ENCODE assay signal across 8 cellular contexts in genomic region chr19:45444318-45445041, GRCh38. TPM values are rescaled to one million over a fixed set of nuclear protein-coding genes. Genes with fewer than 3 reads are reported as not detected.
A peak's percentile ranks its signal among the peaks of the same experiment; 100 is the strongest.
DNase-seq lines count a peak whose midpoint lies in the region.

No MANE protein-coding gene starts in this region.

- H3K27me3 Mint-ChIP-seq in activated CD4-positive, alpha-beta T cell treated with anti-CD3 and anti-CD28 coated beads, Interleukin-2, amount 10 ng/mL, durations not matched to agents 24 days and 14 days, result peaks cover 6% of the 10 kb centered on the region
- H3K27me3 Mint-ChIP-seq in dendritic cell treated with granulocyte-macrophage colony-stimulating factor and Interleukin-4, amounts not matched to agents 40 ng/mL and 50 ng/mL, for 4 days, result peaks cover 8% of the 10 kb centered on the region

- intact Hi-C loops in activated CD4-positive, alpha-beta T cell treated with anti-CD3 and anti-CD28 coated beads, Interleukin-2, amount 10 ng/mL, durations not matched to agents 24 days and 14 days (cut with micrococcal nuclease), result no loop called here
- intact Hi-C loops in dendritic cell treated with granulocyte-macrophage colony-stimulating factor and Interleukin-4, amounts not matched to agents 40 ng/mL and 50 ng/mL, for 4 days (cut with micrococcal nuclease), result no loop called here

- H3K27ac Mint-ChIP-seq in activated CD4-positive, alpha-beta T cell treated with anti-CD3 and anti-CD28 coated beads, Interleukin-2, amount 10 ng/mL, durations not matched to agents 24 days and 14 days, result peak overlapping the region; percentile 75
- peak overlapping the region; percentile 87 for H3K27ac Mint-ChIP-seq in dendritic cell treated with granulocyte-macrophage colony-stimulating factor and Interleukin-4, amounts not matched to agents 40 ng/mL and 50 ng/mL, for 4 days

- peak overlapping the region; percentile 90 for H3K4me3 Mint-ChIP-seq in activated CD4-positive, alpha-beta T cell treated with anti-CD3 and anti-CD28 coated beads, Interleukin-2, amount 10 ng/mL, durations not matched to agents 24 days and 14 days
- peak overlapping the region; percentile 76 for H3K4me3 Mint-ChIP-seq in dendritic cell treated with granulocyte-macrophage colony-stimulating factor and Interleukin-4, amounts not matched to agents 40 ng/mL and 50 ng/mL, for 4 days

- H3K36me3 Mint-ChIP-seq in activated CD4-positive, alpha-beta T cell treated with anti-CD3 and anti-CD28 coated beads, Interleukin-2, amount 10 ng/mL, durations not matched to agents 24 days and 14 days (ENCODE audit: low read depth), result no peaks in the 10 kb centered on the region
- H3K36me3 Mint-ChIP-seq in dendritic cell treated with granulocyte-macrophage colony-stimulating factor and Interleukin-4, amounts not matched to agents 40 ng/mL and 50 ng/mL, for 4 days (ENCODE audit: low read depth), result no peaks in the 10 kb centered on the region

- no peaks in the 10 kb centered on the region for H3K9me3 Mint-ChIP-seq in activated CD4-positive, alpha-beta T cell treated with anti-CD3 and anti-CD28 coated beads, Interleukin-2, amount 10 ng/mL, durations not matched to agents 24 days and 14 days
- no peaks in the 10 kb centered on the region for H3K9me3 Mint-ChIP-seq in dendritic cell treated with granulocyte-macrophage colony-stimulating factor and Interleukin-4, amounts not matched to agents 40 ng/mL and 50 ng/mL, for 4 days

- DNase-seq in DMS53 (lab: John Stamatoyannopoulos, UW) (peak; percentile 93), GOT3 (lab: John Stamatoyannopoulos, UW) (peak; percentile 51), NCI-H2227 treated with DMSO at 0.1 percent for 48 hours (lab: John Stamatoyannopoulos, UW) (peak; percentile 20), left kidney (ENCODE audit: low read depth, low spot score) (peak; percentile 97), DMS114 treated with DMSO at 0.1 percent for 48 hours (lab: John Stamatoyannopoulos, UW; ENCODE audit: unreplicated experiment) (no peak)
- peak; percentile 96 for DNase-seq in activated CD4-positive, alpha-beta T cell treated with anti-CD3 and anti-CD28 coated beads, Interleukin-2, amount 10 ng/mL, durations not matched to agents 24 days and 14 days
- peak; percentile 67 to 68 for DNase-seq in stimulated activated CD4-positive, alpha-beta T cell treated with anti-CD3 and anti-CD28 coated beads, Interleukin-2, amount 100 ng/mL, for 48 hours

- H3K4me1 Mint-ChIP-seq in activated CD4-positive, alpha-beta T cell treated with anti-CD3 and anti-CD28 coated beads, Interleukin-2, amount 10 ng/mL, durations not matched to agents 24 days and 14 days, result peaks cover 40% of the 10 kb centered on the region
- peaks cover 49% of the 10 kb centered on the region for H3K4me1 Mint-ChIP-seq in dendritic cell treated with granulocyte-macrophage colony-stimulating factor and Interleukin-4, amounts not matched to agents 40 ng/mL and 50 ng/mL, for 4 days (ENCODE audit: low read depth)

RNA-seq across cellular contexts. Expression of gene ERCC1, which starts 20.8 kb away (rescaled TPM):
- 123 and 124 TPM in 2 replicates for total RNA-seq in activated CD4-positive, alpha-beta T cell treated with anti-CD3 and anti-CD28 coated beads, Interleukin-2, amount 10 ng/mL, durations not matched to agents 24 days and 14 days

RNA-seq across cellular contexts. Expression of gene FOSB, which starts 23.3 kb away (rescaled TPM):
- total RNA-seq in activated CD4-positive, alpha-beta T cell treated with anti-CD3 and anti-CD28 coated beads, Interleukin-2, amount 10 ng/mL, durations not matched to agents 24 days and 14 days, result 11.3 TPM in 2 replicates

RNA-seq across cellular contexts. Expression of gene POLR1G, which starts 38.0 kb away (rescaled TPM):
- 25.3 and 26.5 TPM in 2 replicates for total RNA-seq in activated CD4-positive, alpha-beta T cell treated with anti-CD3 and anti-CD28 coated beads, Interleukin-2, amount 10 ng/mL, durations not matched to agents 24 days and 14 days

RNA-seq across cellular contexts. Expression of gene PPP1R13L, which starts 39.6 kb away (rescaled TPM):
- 12.7 and 13.4 TPM in 2 replicates for total RNA-seq in activated CD4-positive, alpha-beta T cell treated with anti-CD3 and anti-CD28 coated beads, Interleukin-2, amount 10 ng/mL, durations not matched to agents 24 days and 14 days

RNA-seq across cellular contexts. Expression of gene RTN2, which starts 52.4 kb away (rescaled TPM):
- 2.6 and 2.8 TPM in 2 replicates for total RNA-seq in activated CD4-positive, alpha-beta T cell treated with anti-CD3 and anti-CD28 coated beads, Interleukin-2, amount 10 ng/mL, durations not matched to agents 24 days and 14 days
